18 cellular contexts compared by ENCODE assay signal in the genomic region with DNA sequence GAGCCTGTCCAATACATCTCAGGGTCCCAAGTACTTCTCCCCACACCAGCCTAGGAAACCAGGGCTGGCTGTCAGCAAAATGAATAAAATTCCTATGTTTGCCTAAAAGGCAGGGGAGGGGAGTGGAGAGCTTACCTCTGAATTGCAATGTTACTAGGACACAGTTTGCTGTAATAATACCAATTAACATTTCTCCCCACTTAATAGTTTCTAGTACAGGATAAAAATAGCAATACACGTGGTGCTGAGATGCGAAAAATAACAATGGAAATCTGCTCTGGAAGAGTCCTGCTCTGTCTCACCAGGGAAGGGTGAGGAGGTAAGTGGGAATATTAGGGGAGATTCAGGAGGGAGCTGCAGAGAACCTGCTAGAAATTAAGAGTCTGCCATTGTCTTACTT.
"Had no signal": no experiment of that assay in that cellular context is flagged by ENCODE, and none has a peak within 500 bp of the region (broad histone marks: within the 10 kb centered on the region; RNA-seq: fewer than 3 reads in every experiment).

No MANE protein-coding gene starts in this region.

- DNase-seq: activated CD4-positive, alpha-beta T cell treated with anti-CD3 and anti-CD28 coated beads, Interleukin-2, amount 10 ng/mL, durations not matched to agents 7 days and 5 days; activated CD4-positive, CD25-positive, alpha-beta regulatory T cell treated with anti-CD3 and anti-CD28 coated beads, Interleukin-2, amount 50 U/mL, for 72 hours; activated gamma-delta T cell treated with Interleukin-2 at 50 U/mL for 16 hours; activated T-cell treated with anti-CD3 and anti-CD28 coated beads, Interleukin-2, amount 50 U/mL, for 1 hour; adrenal gland; dorsolateral prefrontal cortex; effector memory CD8-positive, alpha-beta T cell; naive B cell; posterior cingulate gyrus; spleen; stimulated activated CD4-positive, alpha-beta T cell treated with anti-CD3 and anti-CD28 coated beads, Interleukin-4, amount 100 ng/mL, for 24 hours; stimulated activated naive CD8-positive, alpha-beta T cell treated with anti-CD3 and anti-CD28 coated beads, Interleukin-15, Interleukin-2, amounts not matched to agents 100 U/mL and 50 U/mL, for 24 hours; T-cell; thyroid gland; upper lobe of right lung; WERI-Rb-1 had no signal

- ATAC-seq: effector memory CD8-positive, alpha-beta T cell; stimulated activated naive CD8-positive, alpha-beta T cell treated with anti-CD3 and anti-CD28 coated beads, Interleukin-15, Interleukin-2, amounts not matched to agents 100 U/mL and 50 U/mL, for 24 hours; T-cell had no signal

- H3K27me3 ChIP-seq: adrenal gland, neural progenitor cell, thyroid gland, upper lobe of right lung had no signal

- H3K9me3 ChIP-seq: adrenal gland, spleen, thyroid gland, upper lobe of right lung had no signal

- H3K27ac ChIP-seq: adrenal gland, dorsolateral prefrontal cortex, neural progenitor cell, spleen, thyroid gland, upper lobe of right lung, WERI-Rb-1 had no signal

- H3K4me3 ChIP-seq: adrenal gland, dorsolateral prefrontal cortex, lung, neural progenitor cell, spleen, thyroid gland, upper lobe of right lung had no signal

- H3K4me1 ChIP-seq: adrenal gland, upper lobe of right lung had no signal
